7 cellular contexts compared by ENCODE assay signal in the genomic region with DNA sequence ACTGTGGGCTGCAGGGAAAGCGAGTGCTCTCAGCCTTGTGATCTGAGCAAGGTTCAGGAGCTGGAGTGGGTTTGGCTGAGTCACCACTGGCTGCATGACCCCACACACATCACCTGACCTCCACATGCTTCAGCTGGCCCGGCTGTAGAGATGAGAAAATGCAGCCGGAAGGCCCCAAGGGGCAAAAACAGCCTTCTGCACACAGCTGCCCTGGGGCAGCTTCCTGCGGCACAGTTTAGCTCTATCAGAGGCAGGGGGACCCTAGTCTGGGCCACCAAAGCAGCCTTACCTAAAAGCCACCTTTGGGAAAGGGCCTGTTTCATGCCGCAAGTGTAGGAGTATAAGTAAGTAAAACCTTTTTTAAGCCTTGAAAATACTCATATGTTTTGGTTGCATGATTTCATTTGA.
DNase-seq lines count a peak whose midpoint lies in the region; ATAC-seq and TF ChIP-seq lines count a peak whose summit lies in the region.

No MANE protein-coding gene starts in this region.

- peaks cover 24 to 29% of the 10 kb centered on the region in 2 donors for H3K4me1 Mint-ChIP-seq in stimulated activated naive B cell treated with anti-CD40 and anti-IgM and Interleukin-4, amounts not matched to agents 10 μg/mL and 1 μg/mL and 100 μg/mL, for 72 hours

- H3K27me3 Mint-ChIP-seq in stimulated activated naive B cell treated with anti-CD40 and anti-IgM and Interleukin-4, amounts not matched to agents 10 μg/mL and 1 μg/mL and 100 μg/mL, for 72 hours = peaks cover 0 to 11% of the 10 kb centered on the region in 2 donors

- DNase-seq in foreskin melanocyte (peak; percentile 94), NCI-H1092 treated with DMSO at 0.1 percent for 48 hours (lab: John Stamatoyannopoulos, UW) (no peak)
- peak; percentile 47 for DNase-seq in stimulated activated naive B cell treated with anti-CD40 and anti-IgM and Interleukin-4, amounts not matched to agents 10 μg/mL and 1 μg/mL and 100 μg/mL, for 72 hours
- no peak for DNase-seq in stimulated activated naive CD4-positive, alpha-beta T cell treated with Interleukin-2 at 50 U/mL for 16 hours (lab: John Stamatoyannopoulos, UW)

- ATAC-seq in GM18873 (IDR thresholded peaks at IDR 0.05; ENCODE audit: low FRiP score, unreplicated experiment) (peak; percentile 90), HG02678 (IDR thresholded peaks at IDR 0.05; ENCODE audit: unreplicated experiment) (peak; percentile 93)
- peak; percentile 89 to 91 for ATAC-seq in stimulated activated naive B cell treated with anti-CD40 and anti-IgM and Interleukin-4, amounts not matched to agents 10 μg/mL and 1 μg/mL and 100 μg/mL, for 72 hours (replicated peaks)

- peak overlapping the region; percentile 76 for H3K27ac Mint-ChIP-seq in stimulated activated naive B cell treated with anti-CD40 and anti-IgM and Interleukin-4, amounts not matched to agents 10 μg/mL and 1 μg/mL and 100 μg/mL, for 72 hours

- peak overlapping the region; percentile 49 to 56 for H3K4me3 Mint-ChIP-seq in stimulated activated naive B cell treated with anti-CD40 and anti-IgM and Interleukin-4, amounts not matched to agents 10 μg/mL and 1 μg/mL and 100 μg/mL, for 72 hours

- peaks cover 8 to 19% of the 10 kb centered on the region in 2 donors for H3K36me3 Mint-ChIP-seq in stimulated activated naive B cell treated with anti-CD40 and anti-IgM and Interleukin-4, amounts not matched to agents 10 μg/mL and 1 μg/mL and 100 μg/mL, for 72 hours

- H3K9me3 Mint-ChIP-seq in stimulated activated naive B cell treated with anti-CD40 and anti-IgM and Interleukin-4, amounts not matched to agents 10 μg/mL and 1 μg/mL and 100 μg/mL, for 72 hours = peaks cover 18 to 22% of the 10 kb centered on the region in 2 donors

TF ChIP-seq in PFSK-1, 5 proteins besides CTCF, POLR2A, EP300 and RAD21:
- TF ChIP-seq FOXP2 (optimal IDR thresholded peaks at IDR 0.05; ENCODE audit: borderline replicate concordance, extremely low read depth, extremely low read length, insufficient read depth) (peak; percentile 44), REST (IDR thresholded peaks at IDR 0.05; ENCODE audit: insufficient read depth in 1 of 2, low read depth in 2 of 2, low read length in 2 of 2) (no peak)
TF ChIP-seq in PFSK-1: peak in this region for 1.

Comparison
In these comparisons a context has a peak if more than half of its experiments do, and no peak if none do; other contexts are left out.
1. DNase-seq: peak in foreskin melanocyte (single experiment) and stimulated activated naive B cell treated with anti-CD40 and anti-IgM and Interleukin-4, amounts not matched to agents 10 μg/mL and 1 μg/mL and 100 μg/mL, for 72 hours (single experiment); none in NCI-H1092 treated with DMSO at 0.1 percent for 48 hours (single experiment) and stimulated activated naive CD4-positive, alpha-beta T cell treated with Interleukin-2 at 50 U/mL for 16 hours (single experiment).
2. Peak in every context shown above with its lines, with median percentiles within 50 percentile points of each other: ATAC-seq.